Comparison of ENCODE assay signal across 22 cellular contexts in the genomic region with DNA sequence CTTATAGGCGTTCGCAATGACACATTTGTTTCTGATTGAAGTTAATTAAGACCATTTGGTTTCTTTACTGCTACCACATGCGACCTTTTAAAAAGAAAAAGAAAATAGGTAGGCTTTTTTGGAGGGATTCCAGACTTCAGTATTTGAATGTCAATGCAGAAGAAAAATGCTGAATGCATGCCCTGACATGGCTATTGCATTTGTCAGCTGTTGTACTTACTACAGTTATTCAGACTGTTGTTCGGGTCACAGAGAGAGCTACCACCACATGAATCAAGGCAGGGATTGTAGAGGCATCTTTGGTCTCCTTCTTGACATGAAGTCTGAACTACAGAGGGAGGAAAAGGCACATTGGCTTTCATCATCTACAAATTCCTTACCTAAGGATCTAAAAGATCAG.
"Had no signal": no experiment of that assay in that cellular context is flagged by ENCODE, and none has a peak within 500 bp of the region (broad histone marks: within the 10 kb centered on the region; RNA-seq: fewer than 3 reads in every experiment).

No MANE protein-coding gene starts in this region.

- DNase-seq: activated CD4-positive, alpha-beta T cell treated with anti-CD3 and anti-CD28 coated beads for 4 hours; activated CD8-positive, alpha-beta memory T cell treated with anti-CD3 and anti-CD28 coated beads, Interleukin-2, amount 50 U/mL, for 4 hours; activated CD8-positive, alpha-beta T cell treated with anti-CD3 and anti-CD28 coated beads for 36 hours; activated gamma-delta T cell treated with Interleukin-2 at 50 U/mL for 16 hours; activated naive CD4-positive, alpha-beta T cell treated with anti-CD3 and anti-CD28 coated beads, Interleukin-2, amount 10 ng/mL, durations not matched to agents 7 days and 5 days; activated naive CD8-positive, alpha-beta T cell treated with anti-CD3 and anti-CD28 coated beads for 36 hours; activated T-cell treated with anti-CD3 and anti-CD28 coated beads, Interleukin-2, amount 50 U/mL, for 72 hours; adrenal gland; anterior cingulate cortex; KG1; NCI-H1092; NCI-H1930; NCI-H2171; NCI-H2227 treated with DMSO at 0.1 percent for 48 hours; NCI-H446 treated with DMSO at 0.1 percent for 48 hours; NCI-H524 treated with DMSO at 0.1 percent for 48 hours; NCI-H748 treated with DMSO at 0.1 percent for 48 hours; SIG-M5; SW 1271 had no signal

- H3K27me3 ChIP-seq: adrenal gland had no signal

- H3K9me3 ChIP-seq: adrenal gland had no signal

- H3K4me3 Mint-ChIP-seq: activated CD8-positive, alpha-beta T cell treated with anti-CD3 and anti-CD28 coated beads for 36 hours; activated naive CD4-positive, alpha-beta T cell treated with anti-CD3 and anti-CD28 coated beads, Interleukin-2, amount 10 ng/mL, durations not matched to agents 7 days and 5 days; activated naive CD8-positive, alpha-beta T cell treated with anti-CD3 and anti-CD28 coated beads for 36 hours; activated T-cell treated with anti-CD3 and anti-CD28 coated beads, Interleukin-2, amount 50 U/mL, for 72 hours; IgD-negative memory B cell had no signal

- H3K4me1 Mint-ChIP-seq: activated naive CD4-positive, alpha-beta T cell treated with anti-CD3 and anti-CD28 coated beads, Interleukin-2, amount 10 ng/mL, durations not matched to agents 7 days and 5 days; activated naive CD8-positive, alpha-beta T cell treated with anti-CD3 and anti-CD28 coated beads for 36 hours; IgD-negative memory B cell had no signal

- H3K4me1 ChIP-seq: adrenal gland had no signal

- H3K27ac ChIP-seq: adrenal gland had no signal

- H3K4me3 ChIP-seq: adrenal gland had no signal

- H3K36me3 Mint-ChIP-seq: activated naive CD4-positive, alpha-beta T cell treated with anti-CD3 and anti-CD28 coated beads, Interleukin-2, amount 10 ng/mL, durations not matched to agents 7 days and 5 days; activated naive CD8-positive, alpha-beta T cell treated with anti-CD3 and anti-CD28 coated beads for 36 hours; IgD-negative memory B cell had no signal

- H3K27ac Mint-ChIP-seq: activated CD8-positive, alpha-beta T cell treated with anti-CD3 and anti-CD28 coated beads for 36 hours; activated naive CD4-positive, alpha-beta T cell treated with anti-CD3 and anti-CD28 coated beads, Interleukin-2, amount 10 ng/mL, durations not matched to agents 7 days and 5 days; activated naive CD8-positive, alpha-beta T cell treated with anti-CD3 and anti-CD28 coated beads for 36 hours; activated T-cell treated with anti-CD3 and anti-CD28 coated beads, Interleukin-2, amount 50 U/mL, for 72 hours; activated T-helper 2 cell treated with anti-CD3 and anti-CD28 coated beads, Interferon-gamma antibody, Interleukin-2, Interleukin-4, amounts not matched to agents 10 μg/mL and 5 μg/mL and 100 μg/mL, durations not matched to agents 14 hours and 24 hours and 36 hours; IgD-negative memory B cell had no signal

- H3K9me3 Mint-ChIP-seq: activated CD8-positive, alpha-beta T cell treated with anti-CD3 and anti-CD28 coated beads for 36 hours; activated naive CD4-positive, alpha-beta T cell treated with anti-CD3 and anti-CD28 coated beads, Interleukin-2, amount 10 ng/mL, durations not matched to agents 7 days and 5 days; activated naive CD8-positive, alpha-beta T cell treated with anti-CD3 and anti-CD28 coated beads for 36 hours; activated T-cell treated with anti-CD3 and anti-CD28 coated beads, Interleukin-2, amount 50 U/mL, for 72 hours; activated T-helper 2 cell treated with anti-CD3 and anti-CD28 coated beads, Interferon-gamma antibody, Interleukin-2, Interleukin-4, amounts not matched to agents 10 μg/mL and 5 μg/mL and 100 μg/mL, durations not matched to agents 14 hours and 24 hours and 36 hours; IgD-negative memory B cell had no signal

- H3K36me3 ChIP-seq: adrenal gland had no signal

- ATAC-seq: activated CD4-positive, CD25-positive, alpha-beta regulatory T cell treated with anti-CD3 and anti-CD28 coated beads, Interleukin-2, amount 50 U/mL, for 24 hours; activated CD8-positive, alpha-beta T cell treated with anti-CD3 and anti-CD28 coated beads for 36 hours; activated T-cell treated with anti-CD3 and anti-CD28 coated beads, Interleukin-2, amount 50 U/mL, for 72 hours had no signal
